In the genomic region with DNA sequence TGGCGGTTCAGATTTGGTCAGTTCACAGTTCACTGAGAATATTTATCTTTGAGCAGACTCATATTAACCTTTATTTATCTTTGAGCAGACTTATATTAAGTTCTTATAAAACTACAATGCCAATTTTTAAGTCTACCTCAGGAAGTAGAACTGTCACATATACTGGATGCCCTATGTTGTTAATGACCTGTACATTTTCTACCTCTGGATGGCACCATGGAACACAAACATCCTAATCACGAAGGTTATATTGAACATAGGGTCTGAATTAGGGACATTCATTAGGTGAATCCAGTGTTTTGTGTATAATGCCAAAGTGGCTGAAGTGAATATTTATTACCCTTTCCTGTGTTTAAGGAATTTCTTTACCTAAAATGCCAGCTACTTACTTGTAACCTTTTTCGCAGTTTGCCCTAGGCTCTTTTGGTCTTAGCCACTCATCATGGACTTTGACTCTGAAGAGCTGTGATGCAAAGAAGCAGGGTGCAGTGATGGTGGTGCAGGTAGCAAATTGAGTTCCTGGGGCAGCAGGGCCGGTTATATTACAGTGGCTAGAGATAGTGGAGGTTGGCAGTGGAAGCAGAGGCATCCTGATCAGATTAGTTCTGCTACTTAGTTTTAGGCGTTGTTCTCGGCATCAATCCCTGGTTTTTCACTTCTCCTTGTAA, we compare ENCODE assay signal across 24 cellular contexts.
DNase-seq lines count a peak whose midpoint lies in the region; TF ChIP-seq lines count a peak whose summit lies in the region.
"Had no signal": no experiment of that assay in that cellular context is flagged by ENCODE, and none has a peak within 500 bp of the region (broad histone marks: within the 10 kb centered on the region; RNA-seq: fewer than 3 reads in every experiment).

No MANE protein-coding gene starts in this region.

- H3K27me3 ChIP-seq in adipocyte (replicated peaks; ENCODE audit: control insufficient read depth, insufficient read depth, low read length) (no peaks in the 10 kb centered on the region), Caco-2 (replicated peaks; ENCODE audit: control insufficient read depth, insufficient read depth, low read length) (no peaks in the 10 kb centered on the region)
- H3K27me3 ChIP-seq: cardiac muscle cell, hepatocyte, tibial nerve had no signal

- H3K36me3 ChIP-seq in adipocyte (ENCODE audit: control insufficient read depth, insufficient read depth, low read length, severe bottlenecking) (no peaks in the 10 kb centered on the region), Caco-2 (ENCODE audit: control insufficient read depth, insufficient read depth, low read length) (no peaks in the 10 kb centered on the region)
- H3K36me3 ChIP-seq: cardiac muscle cell, tibial nerve had no signal

- H3K4me3 Mint-ChIP-seq in IgD-negative memory B cell (peak overlapping the region in 2 of 4 donors; percentile 49 to 61), osteocyte (ENCODE audit: unreplicated experiment) (no peak overlapping the region), Caco-2 (ENCODE audit: unreplicated experiment) (no peak overlapping the region)
- H3K4me3 Mint-ChIP-seq: activated CD4-positive, alpha-beta memory T cell treated with anti-CD3 and anti-CD28 coated beads, Interleukin-2, amount 10 ng/mL, durations not matched to agents 7 days and 5 days; stimulated activated naive CD8-positive, alpha-beta T cell treated with anti-CD3 and anti-CD28 coated beads, Interleukin-15, Interleukin-2, amounts not matched to agents 100 ng/mL and 50 ng/mL, for 24 hours had no signal

- H3K27ac ChIP-seq in C4-2B, result no peak overlapping the region
- H3K27ac ChIP-seq: cardiac muscle cell, hepatocyte, tibial nerve had no signal

- H3K27me3 Mint-ChIP-seq in IgD-negative memory B cell, result no peaks in the 10 kb centered on the region
- H3K27me3 Mint-ChIP-seq in osteocyte (ENCODE audit: unreplicated experiment), result no peaks in the 10 kb centered on the region
- H3K27me3 Mint-ChIP-seq in Caco-2 (ENCODE audit: insufficient read depth, unreplicated experiment), result no peaks in the 10 kb centered on the region
- H3K27me3 Mint-ChIP-seq: activated CD4-positive, alpha-beta memory T cell treated with anti-CD3 and anti-CD28 coated beads, Interleukin-2, amount 10 ng/mL, durations not matched to agents 7 days and 5 days; stimulated activated naive CD8-positive, alpha-beta T cell treated with anti-CD3 and anti-CD28 coated beads, Interleukin-15, Interleukin-2, amounts not matched to agents 100 ng/mL and 50 ng/mL, for 24 hours had no signal

- TF ChIP-seq CTCF in C4-2B (conservative IDR thresholded peaks at IDR 0.05), result peak; percentile 11
- TF ChIP-seq CTCF in osteocyte (IDR thresholded peaks at IDR 0.05), result peak; percentile 7
- no peak for TF ChIP-seq CTCF in Caco-2 (IDR thresholded peaks at IDR 0.05; ENCODE audit: insufficient read depth in 1 of 2, low read depth in 1 of 2, low read length in 1 of 2, severe bottlenecking in 1 of 2, unreplicated experiment in 1 of 2)

- CTCF ChIA-PET in Caco-2 (lab: Charles Lee), result interaction anchor here (0.6 to 1.9 kb wide), 3 partner anchors 17 to 145 kb away, joined by 3 to 15 read pairs (median 6); a partner anchor contains a TSS

- no TSS peak for BruUV-seq in Caco-2 (replicated peaks; lab: Mats Ljungman, UMichigan)

- POLR2A ChIA-PET in Caco-2 (lab: Charles Lee), result no interaction called here

- peaks cover 2% of the 10 kb centered on the region for H3K36me3 Mint-ChIP-seq in IgD-negative memory B cell
- no peaks in the 10 kb centered on the region for H3K36me3 Mint-ChIP-seq in osteocyte (ENCODE audit: unreplicated experiment)
- no peaks in the 10 kb centered on the region for H3K36me3 Mint-ChIP-seq in Caco-2 (ENCODE audit: insufficient read depth, unreplicated experiment)

- DNase-seq in adipocyte (ENCODE audit: low read depth) (no peak), osteocyte (ENCODE audit: extremely low spot score, unreplicated experiment) (no peak), AG08395 (ENCODE audit: low spot score) (no peak), A172 (ENCODE audit: low spot score) (no peak), kidney tubule cell (ENCODE audit: low spot score) (no peak), Caco-2 (no peak)
- DNase-seq: activated CD4-positive, alpha-beta memory T cell treated with anti-CD3 and anti-CD28 coated beads, Interleukin-2, amount 10 ng/mL, durations not matched to agents 7 days and 5 days; activated CD4-positive, CD25-positive, alpha-beta regulatory T cell; activated naive CD4-positive, alpha-beta T cell; activated T-cell treated with anti-CD3 and anti-CD28 coated beads for 4 hours; amygdala; Calu3; dermis blood vessel endothelial cell; mammary epithelial cell; MM.1S; NCI-H1694; NCI-H748 treated with DMSO at 0.1 percent for 48 hours; SIG-M5 had no signal

- H3K27ac Mint-ChIP-seq in IgD-negative memory B cell, result peak overlapping the region; percentile 75 to 81 (median 76)
- no peak overlapping the region for H3K27ac Mint-ChIP-seq in osteocyte (ENCODE audit: unreplicated experiment)
- no peak overlapping the region for H3K27ac Mint-ChIP-seq in Caco-2 (ENCODE audit: unreplicated experiment)
- H3K27ac Mint-ChIP-seq: activated CD4-positive, alpha-beta memory T cell treated with anti-CD3 and anti-CD28 coated beads, Interleukin-2, amount 10 ng/mL, durations not matched to agents 7 days and 5 days had no signal

- peak overlapping the region; percentile 27 for H3K9ac ChIP-seq in adipocyte (ENCODE audit: low read length)

- H3K4me1 ChIP-seq in adipocyte (ENCODE audit: control insufficient read depth, insufficient read depth, low read length), result peaks cover 33% of the 10 kb centered on the region
- peaks cover 7% of the 10 kb centered on the region; the same call in 1 of the 2 replicates for H3K4me1 ChIP-seq in Caco-2

- no peaks in the 10 kb centered on the region for H3K9me3 ChIP-seq in adipocyte (ENCODE audit: control insufficient read depth, low read length)
- no peaks in the 10 kb centered on the region for H3K9me3 ChIP-seq in Caco-2
- H3K9me3 ChIP-seq: tibial nerve had no signal

- H3K4me1 Mint-ChIP-seq in IgD-negative memory B cell (peaks cover 21 to 32% (median 27%) of the 10 kb centered on the region in 3 donors), osteocyte (ENCODE audit: unreplicated experiment) (peaks cover 5% of the 10 kb centered on the region), Caco-2 (ENCODE audit: low read depth, unreplicated experiment) (peaks cover 6% of the 10 kb centered on the region)

- H3K9me3 Mint-ChIP-seq in IgD-negative memory B cell (peaks cover 0 to 2% (median 0%) of the 10 kb centered on the region in 3 donors), osteocyte (ENCODE audit: unreplicated experiment) (no peaks in the 10 kb centered on the region), Caco-2 (ENCODE audit: unreplicated experiment) (no peaks in the 10 kb centered on the region)
- H3K9me3 Mint-ChIP-seq: activated CD4-positive, alpha-beta memory T cell treated with anti-CD3 and anti-CD28 coated beads, Interleukin-2, amount 10 ng/mL, durations not matched to agents 7 days and 5 days; stimulated activated naive CD8-positive, alpha-beta T cell treated with anti-CD3 and anti-CD28 coated beads, Interleukin-15, Interleukin-2, amounts not matched to agents 100 ng/mL and 50 ng/mL, for 24 hours had no signal

- intact Hi-C loops in Caco-2 (cut with micrococcal nuclease; ENCODE audit: unreplicated experiment), result loop anchor here (10.0 kb wide), 1 partner anchor 148 kb away; no protein-coding TSS in a partner anchor

- H3K4me3 ChIP-seq in adipocyte (ENCODE audit: low read length) (peak overlapping the region; percentile 32), Caco-2 (ENCODE audit: low read depth, low read length) (no peak overlapping the region)
- H3K4me3 ChIP-seq: cardiac muscle cell, hepatocyte, tibial nerve had no signal

Comparison
In these comparisons a context has a peak if more than half of its experiments do, and no peak if none do; other contexts are left out.
1. CTCF ChIP-seq: peak in C4-2B (single experiment) and osteocyte (single experiment); none in Caco-2 (0 of 2).
2. H3K27ac Mint-ChIP-seq: peak in IgD-negative memory B cell (3 of 3); none in osteocyte (single experiment) and Caco-2 (single experiment).